Comparison of ENCODE assay signal across 20 cellular contexts in the genomic region with DNA sequence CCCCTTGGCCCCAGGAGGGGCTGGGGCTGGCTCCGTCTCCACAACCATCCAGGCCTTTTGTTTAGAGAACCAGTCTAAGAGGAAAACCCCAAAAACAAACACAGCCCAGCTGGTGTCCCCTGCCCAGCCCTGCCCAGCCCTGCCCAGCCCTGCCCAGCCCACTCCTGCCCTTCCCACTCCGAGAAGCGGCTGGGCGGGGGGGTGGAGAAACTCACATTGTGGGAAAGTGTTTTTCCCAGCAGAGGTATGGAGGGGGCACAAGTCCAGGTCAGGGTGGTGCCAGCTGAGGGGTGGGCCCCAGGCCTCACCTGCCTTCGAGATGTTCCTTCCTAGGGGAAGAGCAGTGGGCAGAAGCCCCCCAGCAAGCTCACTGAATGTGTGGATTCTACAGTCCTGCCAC. TPM values are rescaled to one million over a fixed set of nuclear protein-coding genes. Genes with fewer than 3 reads are reported as not detected.
"Had no signal": no experiment of that assay in that cellular context is flagged by ENCODE, and none has a peak within 500 bp of the region (broad histone marks: within the 10 kb centered on the region; RNA-seq: fewer than 3 reads in every experiment).

No MANE protein-coding gene starts in this region.

- H3K4me3 ChIP-seq: adrenal gland, hepatocyte, ovary had no signal

- ATAC-seq: activated CD4-positive, alpha-beta T cell treated with anti-CD3 and anti-CD28 coated beads for 36 hours had no signal

- H3K27me3 Mint-ChIP-seq: activated CD4-positive, alpha-beta memory T cell treated with anti-CD3 and anti-CD28 coated beads, Interleukin-2, amount 10 ng/mL, durations not matched to agents 7 days and 5 days; activated CD4-positive, alpha-beta T cell treated with anti-CD3 and anti-CD28 coated beads for 36 hours; activated T-cell treated with anti-CD3 and anti-CD28 coated beads, Interleukin-2, amount 50 U/mL, for 24 hours; type B pancreatic cell had no signal

- H3K4me3 Mint-ChIP-seq: activated CD4-positive, alpha-beta memory T cell treated with anti-CD3 and anti-CD28 coated beads, Interleukin-2, amount 10 ng/mL, durations not matched to agents 7 days and 5 days; activated CD4-positive, alpha-beta T cell treated with anti-CD3 and anti-CD28 coated beads for 36 hours; activated T-cell treated with anti-CD3 and anti-CD28 coated beads, Interleukin-2, amount 50 U/mL, for 24 hours; type B pancreatic cell had no signal

- H3K27ac ChIP-seq: adrenal gland, hepatocyte, ovary had no signal

- H3K27ac Mint-ChIP-seq: activated CD4-positive, alpha-beta memory T cell treated with anti-CD3 and anti-CD28 coated beads, Interleukin-2, amount 10 ng/mL, durations not matched to agents 7 days and 5 days; activated CD4-positive, alpha-beta T cell treated with anti-CD3 and anti-CD28 coated beads for 36 hours; activated T-cell treated with anti-CD3 and anti-CD28 coated beads, Interleukin-2, amount 50 U/mL, for 24 hours had no signal

- H3K9me3 Mint-ChIP-seq: activated CD4-positive, alpha-beta memory T cell treated with anti-CD3 and anti-CD28 coated beads, Interleukin-2, amount 10 ng/mL, durations not matched to agents 7 days and 5 days; activated T-cell treated with anti-CD3 and anti-CD28 coated beads, Interleukin-2, amount 50 U/mL, for 24 hours; type B pancreatic cell had no signal

- H3K27me3 ChIP-seq: adrenal gland, hepatocyte, ovary had no signal

- H3K36me3 ChIP-seq: adrenal gland, ovary had no signal

- DNase-seq: activated CD4-positive, alpha-beta memory T cell treated with anti-CD3 and anti-CD28 coated beads, Interleukin-2, amount 10 ng/mL, durations not matched to agents 7 days and 5 days; activated CD4-positive, alpha-beta T cell treated with anti-CD3 and anti-CD28 coated beads for 36 hours; activated naive CD4-positive, alpha-beta T cell treated with anti-CD3 and anti-CD28 coated beads, Interleukin-2, amount 50 U/mL, for 16 hours; activated T-cell treated with anti-CD3 and anti-CD28 coated beads, Interleukin-2, amount 50 U/mL, for 24 hours; erythroblast; stimulated activated CD4-positive, alpha-beta T cell treated with anti-CD3 and anti-CD28 coated beads, Interleukin-15, amount 100 ng/mL, for 24 hours; stimulated activated CD4-positive, alpha-beta T cell treated with anti-CD3 and anti-CD28 coated beads, Interleukin-4, amount 100 ng/mL, for 1 hour; stimulated activated naive CD4-positive, alpha-beta T cell treated with Interleukin-2 at 50 U/mL for 16 hours; substantia nigra; T-helper 2 cell had no signal

- H2AFZ ChIP-seq: hepatocyte had no signal

- H3K79me2 ChIP-seq: hepatocyte had no signal

- H3K4me2 ChIP-seq: hepatocyte had no signal

- H3K9me3 ChIP-seq: adrenal gland, ovary had no signal

- H3K36me3 Mint-ChIP-seq: type B pancreatic cell had no signal

RNA-seq across cellular contexts. Expression of gene FAM131C, which starts 10.0 kb away (rescaled TPM):
- total RNA-seq: liver, mesenteric fat pad, myocyte had no signal

RNA-seq across cellular contexts. Expression of gene CLCNKB, which starts 39.9 kb away (rescaled TPM):
- total RNA-seq: activated CD4-positive, alpha-beta memory T cell treated with anti-CD3 and anti-CD28 coated beads, Interleukin-2, amount 10 ng/mL, durations not matched to agents 7 days and 5 days; activated CD4-positive, alpha-beta T cell treated with anti-CD3 and anti-CD28 coated beads for 36 hours; glomerular endothelial cell; liver; myocyte had no signal
- polyA plus RNA-seq: keratinocyte, liver, neural cell had no signal
